1 cellular context compared by ENCODE assay signal in the genomic region with DNA sequence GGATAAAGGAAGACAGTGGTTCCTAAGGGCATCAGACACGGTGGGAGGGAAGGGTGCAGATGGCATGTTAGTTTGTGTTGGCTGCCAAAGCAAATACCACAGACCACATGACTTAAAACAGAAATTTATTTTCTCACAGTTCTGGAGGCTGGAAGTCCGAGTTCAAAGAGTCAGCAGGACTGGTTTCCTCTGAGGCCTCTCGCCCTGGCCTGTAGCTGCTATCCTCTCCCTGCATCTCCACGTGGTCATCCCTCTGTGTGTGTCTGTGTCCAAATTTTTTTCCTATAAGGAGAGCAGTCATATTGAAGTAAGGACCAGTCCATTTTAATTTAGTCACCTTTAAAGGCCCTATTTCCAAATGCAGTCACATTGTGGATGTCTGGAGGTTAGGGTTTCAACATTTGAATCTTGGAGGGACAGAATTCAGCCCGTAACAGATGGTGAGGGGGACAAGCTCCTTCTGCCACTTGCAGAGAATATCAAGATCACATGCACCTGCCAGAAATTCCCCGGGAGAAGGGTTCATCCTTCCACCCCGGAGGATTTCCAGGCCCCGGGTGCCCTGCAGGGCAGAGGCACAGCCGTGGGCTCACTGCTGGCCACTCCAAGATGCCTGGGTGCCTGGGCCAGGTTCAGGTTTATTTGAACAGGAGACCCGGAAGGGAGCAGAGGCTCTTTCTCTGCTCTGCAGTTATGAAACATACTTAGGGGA.
A peak's percentile ranks its signal among the peaks of the same experiment; 100 is the strongest.
TF ChIP-seq lines count a peak whose summit lies in the region.

No MANE protein-coding gene starts in this region.

TF ChIP-seq in HepG2, 621 proteins besides CTCF, POLR2A, EP300 and RAD21 (continued from another document and continues in another):
- TF ChIP-seq, protein P1, sequence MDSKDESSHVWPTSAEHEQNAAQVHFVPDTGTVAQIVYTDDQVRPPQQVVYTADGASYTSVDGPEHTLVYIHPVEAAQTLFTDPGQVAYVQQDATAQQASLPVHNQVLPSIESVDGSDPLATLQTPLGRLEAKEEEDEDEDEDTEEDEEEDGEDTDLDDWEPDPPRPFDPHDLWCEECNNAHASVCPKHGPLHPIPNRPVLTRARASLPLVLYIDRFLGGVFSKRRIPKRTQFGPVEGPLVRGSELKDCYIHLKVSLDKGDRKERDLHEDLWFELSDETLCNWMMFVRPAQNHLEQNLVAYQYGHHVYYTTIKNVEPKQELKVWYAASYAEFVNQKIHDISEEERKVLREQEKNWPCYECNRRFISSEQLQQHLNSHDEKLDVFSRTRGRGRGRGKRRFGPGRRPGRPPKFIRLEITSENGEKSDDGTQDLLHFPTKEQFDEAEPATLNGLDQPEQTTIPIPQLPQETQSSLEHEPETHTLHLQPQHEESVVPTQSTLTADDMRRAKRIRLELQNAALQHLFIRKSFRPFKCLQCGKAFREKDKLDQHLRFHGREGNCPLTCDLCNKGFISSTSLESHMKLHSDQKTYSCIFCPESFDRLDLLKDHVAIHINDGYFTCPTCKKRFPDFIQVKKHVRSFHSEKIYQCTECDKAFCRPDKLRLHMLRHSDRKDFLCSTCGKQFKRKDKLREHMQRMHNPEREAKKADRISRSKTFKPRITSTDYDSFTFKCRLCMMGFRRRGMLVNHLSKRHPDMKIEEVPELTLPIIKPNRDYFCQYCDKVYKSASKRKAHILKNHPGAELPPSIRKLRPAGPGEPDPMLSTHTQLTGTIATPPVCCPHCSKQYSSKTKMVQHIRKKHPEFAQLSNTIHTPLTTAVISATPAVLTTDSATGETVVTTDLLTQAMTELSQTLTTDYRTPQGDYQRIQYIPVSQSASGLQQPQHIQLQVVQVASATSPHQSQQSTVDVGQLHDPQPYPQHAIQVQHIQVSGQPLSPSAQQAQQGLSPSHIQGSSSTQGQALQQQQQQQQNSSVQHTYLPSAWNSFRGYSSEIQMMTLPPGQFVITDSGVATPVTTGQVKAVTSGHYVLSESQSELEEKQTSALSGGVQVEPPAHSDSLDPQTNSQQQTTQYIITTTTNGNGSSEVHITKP (CRISPR knock-in tag; IDR thresholded peaks at IDR 0.05; ENCODE audit: low read depth): no peak
- 0 out of 2 replicates have a peak, but pooled peaks have one; percentile 46 for TF ChIP-seq BCL6 (CRISPR knock-in tag; IDR thresholded peaks at IDR 0.05)
- TF ChIP-seq KDM4B (CRISPR knock-in tag; IDR thresholded peaks at IDR 0.05): no peak
- TF ChIP-seq PHB2 (IDR thresholded peaks at IDR 0.05; ENCODE audit: partially characterized antibody): no peak
- TF ChIP-seq, protein P2, sequence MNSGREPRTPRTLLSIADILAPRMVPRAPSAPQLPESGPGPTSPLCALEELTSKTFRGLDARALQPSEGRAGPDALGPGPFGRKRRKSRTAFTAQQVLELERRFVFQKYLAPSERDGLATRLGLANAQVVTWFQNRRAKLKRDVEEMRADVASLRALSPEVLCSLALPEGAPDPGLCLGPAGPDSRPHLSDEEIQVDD (CRISPR knock-in tag; IDR thresholded peaks at IDR 0.05; ENCODE audit: borderline replicate concordance): no peak
- TF ChIP-seq NR2F6 (IDR thresholded peaks at IDR 0.05): peak; percentile 31; the same call in 1 of the 2 replicates
- TF ChIP-seq NR2F6 (CRISPR knock-in tag; IDR thresholded peaks at IDR 0.05): 0 out of 2 replicates have a peak, but pooled peaks have one; percentile 7
- no peak for TF ChIP-seq HOXA9 (CRISPR knock-in tag; IDR thresholded peaks at IDR 0.05; ENCODE audit: borderline replicate concordance)
- TF ChIP-seq ZNF7 (CRISPR knock-in tag; IDR thresholded peaks at IDR 0.05): no peak
- no peak for TF ChIP-seq ZNF790 (CRISPR knock-in tag; IDR thresholded peaks at IDR 0.05; ENCODE audit: borderline replicate concordance)
- TF ChIP-seq HNRNPUL1 (IDR thresholded peaks at IDR 0.05; ENCODE audit: low read depth, low read length): no peak
- TF ChIP-seq, protein P3, sequence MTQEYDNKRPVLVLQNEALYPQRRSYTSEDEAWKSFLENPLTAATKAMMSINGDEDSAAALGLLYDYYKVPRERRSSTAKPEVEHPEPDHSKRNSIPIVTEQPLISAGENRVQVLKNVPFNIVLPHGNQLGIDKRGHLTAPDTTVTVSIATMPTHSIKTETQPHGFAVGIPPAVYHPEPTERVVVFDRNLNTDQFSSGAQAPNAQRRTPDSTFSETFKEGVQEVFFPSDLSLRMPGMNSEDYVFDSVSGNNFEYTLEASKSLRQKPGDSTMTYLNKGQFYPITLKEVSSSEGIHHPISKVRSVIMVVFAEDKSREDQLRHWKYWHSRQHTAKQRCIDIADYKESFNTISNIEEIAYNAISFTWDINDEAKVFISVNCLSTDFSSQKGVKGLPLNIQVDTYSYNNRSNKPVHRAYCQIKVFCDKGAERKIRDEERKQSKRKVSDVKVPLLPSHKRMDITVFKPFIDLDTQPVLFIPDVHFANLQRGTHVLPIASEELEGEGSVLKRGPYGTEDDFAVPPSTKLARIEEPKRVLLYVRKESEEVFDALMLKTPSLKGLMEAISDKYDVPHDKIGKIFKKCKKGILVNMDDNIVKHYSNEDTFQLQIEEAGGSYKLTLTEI (CRISPR knock-in tag; conservative IDR thresholded peaks at IDR 0.05): no peak
- TF ChIP-seq KLF15 (CRISPR knock-in tag; IDR thresholded peaks at IDR 0.05; ENCODE audit: borderline replicate concordance): no peak
- TF ChIP-seq U2AF1 (optimal IDR thresholded peaks at IDR 0.05; ENCODE audit: low read depth, low read length): no peak
- TF ChIP-seq ZSCAN22 (CRISPR knock-in tag; IDR thresholded peaks at IDR 0.05): no peak
- 0 out of 2 replicates have a peak, but pooled peaks have one; percentile 33 for TF ChIP-seq KAT8 (CRISPR knock-in tag; IDR thresholded peaks at IDR 0.05)
- TF ChIP-seq, protein P4, sequence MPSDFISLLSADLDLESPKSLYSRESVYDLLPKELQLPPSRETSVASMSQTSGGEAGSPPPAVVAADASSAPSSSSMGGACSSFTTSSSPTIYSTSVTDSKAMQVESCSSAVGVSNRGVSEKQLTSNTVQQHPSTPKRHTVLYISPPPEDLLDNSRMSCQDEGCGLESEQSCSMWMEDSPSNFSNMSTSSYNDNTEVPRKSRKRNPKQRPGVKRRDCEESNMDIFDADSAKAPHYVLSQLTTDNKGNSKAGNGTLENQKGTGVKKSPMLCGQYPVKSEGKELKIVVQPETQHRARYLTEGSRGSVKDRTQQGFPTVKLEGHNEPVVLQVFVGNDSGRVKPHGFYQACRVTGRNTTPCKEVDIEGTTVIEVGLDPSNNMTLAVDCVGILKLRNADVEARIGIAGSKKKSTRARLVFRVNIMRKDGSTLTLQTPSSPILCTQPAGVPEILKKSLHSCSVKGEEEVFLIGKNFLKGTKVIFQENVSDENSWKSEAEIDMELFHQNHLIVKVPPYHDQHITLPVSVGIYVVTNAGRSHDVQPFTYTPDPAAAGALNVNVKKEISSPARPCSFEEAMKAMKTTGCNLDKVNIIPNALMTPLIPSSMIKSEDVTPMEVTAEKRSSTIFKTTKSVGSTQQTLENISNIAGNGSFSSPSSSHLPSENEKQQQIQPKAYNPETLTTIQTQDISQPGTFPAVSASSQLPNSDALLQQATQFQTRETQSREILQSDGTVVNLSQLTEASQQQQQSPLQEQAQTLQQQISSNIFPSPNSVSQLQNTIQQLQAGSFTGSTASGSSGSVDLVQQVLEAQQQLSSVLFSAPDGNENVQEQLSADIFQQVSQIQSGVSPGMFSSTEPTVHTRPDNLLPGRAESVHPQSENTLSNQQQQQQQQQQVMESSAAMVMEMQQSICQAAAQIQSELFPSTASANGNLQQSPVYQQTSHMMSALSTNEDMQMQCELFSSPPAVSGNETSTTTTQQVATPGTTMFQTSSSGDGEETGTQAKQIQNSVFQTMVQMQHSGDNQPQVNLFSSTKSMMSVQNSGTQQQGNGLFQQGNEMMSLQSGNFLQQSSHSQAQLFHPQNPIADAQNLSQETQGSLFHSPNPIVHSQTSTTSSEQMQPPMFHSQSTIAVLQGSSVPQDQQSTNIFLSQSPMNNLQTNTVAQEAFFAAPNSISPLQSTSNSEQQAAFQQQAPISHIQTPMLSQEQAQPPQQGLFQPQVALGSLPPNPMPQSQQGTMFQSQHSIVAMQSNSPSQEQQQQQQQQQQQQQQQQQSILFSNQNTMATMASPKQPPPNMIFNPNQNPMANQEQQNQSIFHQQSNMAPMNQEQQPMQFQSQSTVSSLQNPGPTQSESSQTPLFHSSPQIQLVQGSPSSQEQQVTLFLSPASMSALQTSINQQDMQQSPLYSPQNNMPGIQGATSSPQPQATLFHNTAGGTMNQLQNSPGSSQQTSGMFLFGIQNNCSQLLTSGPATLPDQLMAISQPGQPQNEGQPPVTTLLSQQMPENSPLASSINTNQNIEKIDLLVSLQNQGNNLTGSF (CRISPR knock-in tag; IDR thresholded peaks at IDR 0.05): no peak
- TF ChIP-seq, protein P5, sequence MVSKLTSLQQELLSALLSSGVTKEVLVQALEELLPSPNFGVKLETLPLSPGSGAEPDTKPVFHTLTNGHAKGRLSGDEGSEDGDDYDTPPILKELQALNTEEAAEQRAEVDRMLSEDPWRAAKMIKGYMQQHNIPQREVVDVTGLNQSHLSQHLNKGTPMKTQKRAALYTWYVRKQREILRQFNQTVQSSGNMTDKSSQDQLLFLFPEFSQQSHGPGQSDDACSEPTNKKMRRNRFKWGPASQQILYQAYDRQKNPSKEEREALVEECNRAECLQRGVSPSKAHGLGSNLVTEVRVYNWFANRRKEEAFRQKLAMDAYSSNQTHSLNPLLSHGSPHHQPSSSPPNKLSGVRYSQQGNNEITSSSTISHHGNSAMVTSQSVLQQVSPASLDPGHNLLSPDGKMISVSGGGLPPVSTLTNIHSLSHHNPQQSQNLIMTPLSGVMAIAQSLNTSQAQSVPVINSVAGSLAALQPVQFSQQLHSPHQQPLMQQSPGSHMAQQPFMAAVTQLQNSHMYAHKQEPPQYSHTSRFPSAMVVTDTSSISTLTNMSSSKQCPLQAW (CRISPR knock-in tag; IDR thresholded peaks at IDR 0.05): 0 out of 2 replicates have a peak, but pooled peaks have one; percentile 13
- peak; percentile 22; the same call in 1 of the 2 replicates for TF ChIP-seq GATAD1 (CRISPR knock-in tag; IDR thresholded peaks at IDR 0.05)
- TF ChIP-seq, protein P6, sequence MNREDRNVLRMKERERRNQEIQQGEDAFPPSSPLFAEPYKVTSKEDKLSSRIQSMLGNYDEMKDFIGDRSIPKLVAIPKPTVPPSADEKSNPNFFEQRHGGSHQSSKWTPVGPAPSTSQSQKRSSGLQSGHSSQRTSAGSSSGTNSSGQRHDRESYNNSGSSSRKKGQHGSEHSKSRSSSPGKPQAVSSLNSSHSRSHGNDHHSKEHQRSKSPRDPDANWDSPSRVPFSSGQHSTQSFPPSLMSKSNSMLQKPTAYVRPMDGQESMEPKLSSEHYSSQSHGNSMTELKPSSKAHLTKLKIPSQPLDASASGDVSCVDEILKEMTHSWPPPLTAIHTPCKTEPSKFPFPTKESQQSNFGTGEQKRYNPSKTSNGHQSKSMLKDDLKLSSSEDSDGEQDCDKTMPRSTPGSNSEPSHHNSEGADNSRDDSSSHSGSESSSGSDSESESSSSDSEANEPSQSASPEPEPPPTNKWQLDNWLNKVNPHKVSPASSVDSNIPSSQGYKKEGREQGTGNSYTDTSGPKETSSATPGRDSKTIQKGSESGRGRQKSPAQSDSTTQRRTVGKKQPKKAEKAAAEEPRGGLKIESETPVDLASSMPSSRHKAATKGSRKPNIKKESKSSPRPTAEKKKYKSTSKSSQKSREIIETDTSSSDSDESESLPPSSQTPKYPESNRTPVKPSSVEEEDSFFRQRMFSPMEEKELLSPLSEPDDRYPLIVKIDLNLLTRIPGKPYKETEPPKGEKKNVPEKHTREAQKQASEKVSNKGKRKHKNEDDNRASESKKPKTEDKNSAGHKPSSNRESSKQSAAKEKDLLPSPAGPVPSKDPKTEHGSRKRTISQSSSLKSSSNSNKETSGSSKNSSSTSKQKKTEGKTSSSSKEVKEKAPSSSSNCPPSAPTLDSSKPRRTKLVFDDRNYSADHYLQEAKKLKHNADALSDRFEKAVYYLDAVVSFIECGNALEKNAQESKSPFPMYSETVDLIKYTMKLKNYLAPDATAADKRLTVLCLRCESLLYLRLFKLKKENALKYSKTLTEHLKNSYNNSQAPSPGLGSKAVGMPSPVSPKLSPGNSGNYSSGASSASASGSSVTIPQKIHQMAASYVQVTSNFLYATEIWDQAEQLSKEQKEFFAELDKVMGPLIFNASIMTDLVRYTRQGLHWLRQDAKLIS (CRISPR knock-in tag; IDR thresholded peaks at IDR 0.05): no peak
- no peak for TF ChIP-seq JUND (CRISPR knock-in tag; IDR thresholded peaks at IDR 0.05)
- TF ChIP-seq, protein P7, sequence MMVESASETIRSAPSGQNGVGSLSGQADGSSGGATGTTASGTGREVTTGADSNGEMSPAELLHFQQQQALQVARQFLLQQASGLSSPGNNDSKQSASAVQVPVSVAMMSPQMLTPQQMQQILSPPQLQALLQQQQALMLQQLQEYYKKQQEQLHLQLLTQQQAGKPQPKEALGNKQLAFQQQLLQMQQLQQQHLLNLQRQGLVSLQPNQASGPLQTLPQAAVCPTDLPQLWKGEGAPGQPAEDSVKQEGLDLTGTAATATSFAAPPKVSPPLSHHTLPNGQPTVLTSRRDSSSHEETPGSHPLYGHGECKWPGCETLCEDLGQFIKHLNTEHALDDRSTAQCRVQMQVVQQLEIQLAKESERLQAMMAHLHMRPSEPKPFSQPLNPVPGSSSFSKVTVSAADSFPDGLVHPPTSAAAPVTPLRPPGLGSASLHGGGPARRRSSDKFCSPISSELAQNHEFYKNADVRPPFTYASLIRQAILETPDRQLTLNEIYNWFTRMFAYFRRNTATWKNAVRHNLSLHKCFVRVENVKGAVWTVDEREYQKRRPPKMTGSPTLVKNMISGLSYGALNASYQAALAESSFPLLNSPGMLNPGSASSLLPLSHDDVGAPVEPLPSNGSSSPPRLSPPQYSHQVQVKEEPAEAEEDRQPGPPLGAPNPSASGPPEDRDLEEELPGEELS (CRISPR knock-in tag; IDR thresholded peaks at IDR 0.05): 0 out of 2 replicates have a peak, but pooled peaks have one; percentile 9
- TF ChIP-seq ZNF263 (CRISPR knock-in tag; IDR thresholded peaks at IDR 0.05): no peak
- TF ChIP-seq ZNF251 (CRISPR knock-in tag; IDR thresholded peaks at IDR 0.05): no peak
- TF ChIP-seq, protein P8, sequence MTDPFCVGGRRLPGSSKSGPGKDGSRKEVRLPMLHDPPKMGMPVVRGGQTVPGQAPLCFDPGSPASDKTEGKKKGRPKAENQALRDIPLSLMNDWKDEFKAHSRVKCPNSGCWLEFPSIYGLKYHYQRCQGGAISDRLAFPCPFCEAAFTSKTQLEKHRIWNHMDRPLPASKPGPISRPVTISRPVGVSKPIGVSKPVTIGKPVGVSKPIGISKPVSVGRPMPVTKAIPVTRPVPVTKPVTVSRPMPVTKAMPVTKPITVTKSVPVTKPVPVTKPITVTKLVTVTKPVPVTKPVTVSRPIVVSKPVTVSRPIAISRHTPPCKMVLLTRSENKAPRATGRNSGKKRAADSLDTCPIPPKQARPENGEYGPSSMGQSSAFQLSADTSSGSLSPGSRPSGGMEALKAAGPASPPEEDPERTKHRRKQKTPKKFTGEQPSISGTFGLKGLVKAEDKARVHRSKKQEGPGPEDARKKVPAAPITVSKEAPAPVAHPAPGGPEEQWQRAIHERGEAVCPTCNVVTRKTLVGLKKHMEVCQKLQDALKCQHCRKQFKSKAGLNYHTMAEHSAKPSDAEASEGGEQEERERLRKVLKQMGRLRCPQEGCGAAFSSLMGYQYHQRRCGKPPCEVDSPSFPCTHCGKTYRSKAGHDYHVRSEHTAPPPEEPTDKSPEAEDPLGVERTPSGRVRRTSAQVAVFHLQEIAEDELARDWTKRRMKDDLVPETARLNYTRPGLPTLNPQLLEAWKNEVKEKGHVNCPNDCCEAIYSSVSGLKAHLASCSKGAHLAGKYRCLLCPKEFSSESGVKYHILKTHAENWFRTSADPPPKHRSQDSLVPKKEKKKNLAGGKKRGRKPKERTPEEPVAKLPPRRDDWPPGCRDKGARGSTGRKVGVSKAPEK (CRISPR knock-in tag; IDR thresholded peaks at IDR 0.05; ENCODE audit: borderline replicate concordance): no peak
- no peak for TF ChIP-seq DNMT3B (CRISPR knock-in tag; conservative IDR thresholded peaks at IDR 0.05)
- TF ChIP-seq ZNF225 (CRISPR knock-in tag; IDR thresholded peaks at IDR 0.05): no peak
- no peak for TF ChIP-seq ZNF549 (CRISPR knock-in tag; IDR thresholded peaks at IDR 0.05)
- TF ChIP-seq ZNF205 (CRISPR knock-in tag; IDR thresholded peaks at IDR 0.05): peak; percentile 13; the same call in 1 of the 2 replicates
- no peak for TF ChIP-seq FOXA1 (IDR thresholded peaks at IDR 0.05)
- peak; percentile 79 for TF ChIP-seq FOXA1 (CRISPR knock-in tag; IDR thresholded peaks at IDR 0.05)
- no peak for TF ChIP-seq FOXM1 (CRISPR knock-in tag; IDR thresholded peaks at IDR 0.05)
